8 cellular contexts compared by ENCODE assay signal in genomic region chr14:104752735-104753527, GRCh38. TPM values are rescaled to one million over a fixed set of nuclear protein-coding genes. Genes with fewer than 3 reads are reported as not detected.
DNase-seq lines count a peak whose midpoint lies in the region; ATAC-seq and TF ChIP-seq lines count a peak whose summit lies in the region.

SIVA1 (plus strand) TSS chr14:104753147; CDS start chr14:104753202, 55 bp downstream.

- intact Hi-C loops in activated T-helper 2 cell treated with anti-CD3 and anti-CD28 coated beads, Interferon-gamma antibody, Interleukin-2, Interleukin-4, amounts not matched to agents 10 μg/mL and 5 μg/mL and 100 μg/mL, durations not matched to agents 14 hours and 24 hours and 36 hours (cut with micrococcal nuclease) = loop anchor here (2.0 to 10.0 kb wide), 5 partner anchors 16 to 272 kb away; partner anchors contain the start of genes ADSS1, AKT1 and CDCA4
- intact Hi-C loops in naive thymus-derived CD4-positive, alpha-beta T cell (cut with micrococcal nuclease) = loop anchor here (1.0 to 5.0 kb wide), 22 partner anchors 15 to 1420 kb away; partner anchors contain the start of genes ADSS1 (in 2 of the 2), BRF1 (in 2 of the 2), TEDC1 (in 2 of the 2) and CDCA4 (in 1 of the 2)

- H3K9ac ChIP-seq in fibroblast of lung (ENCODE audit: insufficient read depth, low read length) = peak within 1 kb of the TSS; percentile 88

- POLR2A ChIA-PET in naive thymus-derived CD4-positive, alpha-beta T cell (lab: Charles Lee) = interaction anchor here (0.6 to 3.4 kb wide), 14 partner anchors 14 to 872 kb away, joined by 3 to 24 read pairs (median 4); partner anchors contain the start of genes ADSS1, AKT1, BRF1 and CDCA4

- CTCF ChIA-PET in naive thymus-derived CD4-positive, alpha-beta T cell (lab: Charles Lee) = interaction anchor here (1.1 to 1.7 kb wide), 6 partner anchors 14 to 74 kb away, joined by 3 to 9 read pairs (median 6); no protein-coding TSS in a partner anchor

- peak within 1 kb of the TSS; percentile 93 for H2AFZ ChIP-seq in fibroblast of lung (ENCODE audit: low read length)

- H3K27me3 Mint-ChIP-seq in activated T-helper 2 cell treated with anti-CD3 and anti-CD28 coated beads, Interferon-gamma antibody, Interleukin-2, Interleukin-4, amounts not matched to agents 10 μg/mL and 5 μg/mL and 100 μg/mL, durations not matched to agents 14 hours and 24 hours and 36 hours (ENCODE audit: low read depth) = no peaks in the 10 kb centered on the region
- H3K27me3 Mint-ChIP-seq in naive thymus-derived CD4-positive, alpha-beta T cell = no peaks in the 10 kb centered on the region
- no peaks in the 10 kb centered on the region for H3K27me3 Mint-ChIP-seq in stimulated activated naive B cell treated with anti-CD40 and anti-IgM and Interleukin-4, amounts not matched to agents 10 μg/mL and 1 μg/mL and 100 μg/mL, for 72 hours

- H3K36me3 Mint-ChIP-seq in activated T-helper 2 cell treated with anti-CD3 and anti-CD28 coated beads, Interferon-gamma antibody, Interleukin-2, Interleukin-4, amounts not matched to agents 10 μg/mL and 5 μg/mL and 100 μg/mL, durations not matched to agents 14 hours and 24 hours and 36 hours (ENCODE audit: low read depth) = peaks cover 22% of the 10 kb centered on the region
- peaks cover 0 to 17% (median 3%) of the 10 kb centered on the region in 5 donors for H3K36me3 Mint-ChIP-seq in naive thymus-derived CD4-positive, alpha-beta T cell
- peaks cover 14 to 25% of the 10 kb centered on the region in 2 donors for H3K36me3 Mint-ChIP-seq in stimulated activated naive B cell treated with anti-CD40 and anti-IgM and Interleukin-4, amounts not matched to agents 10 μg/mL and 1 μg/mL and 100 μg/mL, for 72 hours

- DNase-seq in EH (ENCODE audit: low read depth) (peak; percentile 99), H4 (ENCODE audit: low spot score) (peak; percentile 99), LoVo (ENCODE audit: low spot score) (peak; percentile 99), RWPE2 (ENCODE audit: low spot score) (peak; percentile 100), fibroblast of lung (ENCODE audit: low read depth in 2 of 2) (peak; percentile 99)
- peak; percentile 100 for DNase-seq in activated T-helper 2 cell treated with anti-CD3 and anti-CD28 coated beads, Interferon-gamma antibody, Interleukin-2, Interleukin-4, amounts not matched to agents 10 μg/mL and 5 μg/mL and 100 μg/mL, durations not matched to agents 14 hours and 24 hours and 36 hours (ENCODE audit: low spot score)
- DNase-seq in naive thymus-derived CD4-positive, alpha-beta T cell = peak; percentile 98 to 100 (median 99)
- DNase-seq in stimulated activated naive B cell treated with anti-CD40 and anti-IgM and Interleukin-4, amounts not matched to agents 10 μg/mL and 1 μg/mL and 100 μg/mL, for 72 hours = peak; percentile 99

- H3K36me3 ChIP-seq in RWPE2 (ENCODE audit: low read depth) (peaks cover 32% of the 10 kb centered on the region), fibroblast of lung (ENCODE audit: control insufficient read depth, insufficient read depth, low read length) (peaks cover 17% of the 10 kb centered on the region)
- H3K36me3 ChIP-seq in naive thymus-derived CD4-positive, alpha-beta T cell (ENCODE audit: control insufficient read depth in 2 of 3, insufficient read depth in 3 of 3, low read length in 3 of 3) = peaks cover 0 to 40% (median 13%) of the 10 kb centered on the region in 3 experiments

- peak within 1 kb of the TSS; percentile 55 for H3K27ac ChIP-seq in RWPE2 (ENCODE audit: poor library complexity, severe bottlenecking)
- H3K27ac ChIP-seq in fibroblast of lung (ENCODE audit: insufficient read depth, low read length) = peak within 1 kb of the TSS; percentile 88
- H3K27ac ChIP-seq in naive thymus-derived CD4-positive, alpha-beta T cell (ENCODE audit: low read depth, low read length) = peak within 1 kb of the TSS; percentile 95

- H3K79me2 ChIP-seq in fibroblast of lung (ENCODE audit: control insufficient read depth, insufficient read depth, low read length) = peaks cover 41% of the 10 kb centered on the region

- no peaks in the 10 kb centered on the region for H3K9me3 ChIP-seq in RWPE2 (ENCODE audit: severe bottlenecking)
- no peaks in the 10 kb centered on the region for H3K9me3 ChIP-seq in fibroblast of lung (ENCODE audit: control insufficient read depth, insufficient read depth, low read depth, low read length)
- no peaks in the 10 kb centered on the region for H3K9me3 ChIP-seq in naive thymus-derived CD4-positive, alpha-beta T cell (ENCODE audit: control insufficient read depth in 2 of 3, low read length in 3 of 3)

- no peaks in the 10 kb centered on the region for H3K9me3 Mint-ChIP-seq in activated T-helper 2 cell treated with anti-CD3 and anti-CD28 coated beads, Interferon-gamma antibody, Interleukin-2, Interleukin-4, amounts not matched to agents 10 μg/mL and 5 μg/mL and 100 μg/mL, durations not matched to agents 14 hours and 24 hours and 36 hours
- peaks cover 0 to 2% (median 0%) of the 10 kb centered on the region in 11 donors for H3K9me3 Mint-ChIP-seq in naive thymus-derived CD4-positive, alpha-beta T cell
- H3K9me3 Mint-ChIP-seq in stimulated activated naive B cell treated with anti-CD40 and anti-IgM and Interleukin-4, amounts not matched to agents 10 μg/mL and 1 μg/mL and 100 μg/mL, for 72 hours = no peaks in the 10 kb centered on the region

- no peaks in the 10 kb centered on the region for H4K20me1 ChIP-seq in fibroblast of lung (ENCODE audit: control insufficient read depth, extremely low read depth, insufficient read depth, low read length)

- peak; percentile 86 for ATAC-seq in RWPE2 (ENCODE audit: low read depth)
- ATAC-seq in naive thymus-derived CD4-positive, alpha-beta T cell = peak; percentile 94
- peak; percentile 92 to 93 for ATAC-seq in stimulated activated naive B cell treated with anti-CD40 and anti-IgM and Interleukin-4, amounts not matched to agents 10 μg/mL and 1 μg/mL and 100 μg/mL, for 72 hours (replicated peaks)

- H3K4me3 Mint-ChIP-seq in activated T-helper 2 cell treated with anti-CD3 and anti-CD28 coated beads, Interferon-gamma antibody, Interleukin-2, Interleukin-4, amounts not matched to agents 10 μg/mL and 5 μg/mL and 100 μg/mL, durations not matched to agents 14 hours and 24 hours and 36 hours (ENCODE audit: low read depth) = peak within 1 kb of the TSS; percentile 88
- peak within 1 kb of the TSS; percentile 88 to 97 (median 92) for H3K4me3 Mint-ChIP-seq in naive thymus-derived CD4-positive, alpha-beta T cell
- peak within 1 kb of the TSS; percentile 90 to 95 for H3K4me3 Mint-ChIP-seq in stimulated activated naive B cell treated with anti-CD40 and anti-IgM and Interleukin-4, amounts not matched to agents 10 μg/mL and 1 μg/mL and 100 μg/mL, for 72 hours

- TF ChIP-seq CTCF in RWPE2 (IDR thresholded peaks at IDR 0.05; ENCODE audit: poor library complexity, severe bottlenecking) (no peak), fibroblast of lung (conservative IDR thresholded peaks at IDR 0.05 in 1 of 2, IDR thresholded peaks at IDR 0.05 in 1 of 2; ENCODE audit: low read depth in 1 of 2, low read length in 2 of 2) (no peak)

- peak within 1 kb of the TSS; percentile 93 for H3K4me2 ChIP-seq in fibroblast of lung (ENCODE audit: extremely low read depth, insufficient read depth, low read length)

- peaks cover 24% of the 10 kb centered on the region for H3K4me1 ChIP-seq in RWPE2 (ENCODE audit: insufficient read depth, poor library complexity, severe bottlenecking)
- H3K4me1 ChIP-seq in fibroblast of lung (ENCODE audit: control insufficient read depth, extremely low read depth, insufficient read depth, low read length) = peaks cover 23% of the 10 kb centered on the region
- H3K4me1 ChIP-seq in naive thymus-derived CD4-positive, alpha-beta T cell (ENCODE audit: control insufficient read depth in 2 of 2, insufficient read depth in 2 of 2, low read length in 2 of 2) = peaks cover 14 to 29% of the 10 kb centered on the region in 2 donors

- H3K4me3 ChIP-seq in RWPE2 (ENCODE audit: severe bottlenecking) = peak within 1 kb of the TSS; percentile 81
- H3K4me3 ChIP-seq in fibroblast of lung (replicated peaks in 1 of 4; ENCODE audit: control extremely low read depth in 1 of 4, insufficient read depth in 1 of 4, low read depth in 3 of 4, low read length in 4 of 4) = peak within 1 kb of the TSS; percentile 67 to 88 (median 80)
- H3K4me3 ChIP-seq in naive thymus-derived CD4-positive, alpha-beta T cell (ENCODE audit: low read length) = peak within 1 kb of the TSS; percentile 95

- H3K27me3 ChIP-seq in RWPE2 (ENCODE audit: insufficient read depth, poor library complexity, severe bottlenecking) = no peaks in the 10 kb centered on the region
- H3K27me3 ChIP-seq in fibroblast of lung (ENCODE audit: control insufficient read depth, insufficient read depth, low read length) = no peaks in the 10 kb centered on the region
- no peaks in the 10 kb centered on the region for H3K27me3 ChIP-seq in naive thymus-derived CD4-positive, alpha-beta T cell (ENCODE audit: control insufficient read depth in 2 of 2, insufficient read depth in 2 of 2, low read length in 2 of 2)

- peak within 1 kb of the TSS; percentile 89 for H3K27ac Mint-ChIP-seq in activated T-helper 2 cell treated with anti-CD3 and anti-CD28 coated beads, Interferon-gamma antibody, Interleukin-2, Interleukin-4, amounts not matched to agents 10 μg/mL and 5 μg/mL and 100 μg/mL, durations not matched to agents 14 hours and 24 hours and 36 hours
- peak within 1 kb of the TSS; percentile 78 to 94 (median 92) for H3K27ac Mint-ChIP-seq in naive thymus-derived CD4-positive, alpha-beta T cell
- peak within 1 kb of the TSS; percentile 99 for H3K27ac Mint-ChIP-seq in stimulated activated naive B cell treated with anti-CD40 and anti-IgM and Interleukin-4, amounts not matched to agents 10 μg/mL and 1 μg/mL and 100 μg/mL, for 72 hours

- peaks cover 22% of the 10 kb centered on the region for H3K4me1 Mint-ChIP-seq in activated T-helper 2 cell treated with anti-CD3 and anti-CD28 coated beads, Interferon-gamma antibody, Interleukin-2, Interleukin-4, amounts not matched to agents 10 μg/mL and 5 μg/mL and 100 μg/mL, durations not matched to agents 14 hours and 24 hours and 36 hours (ENCODE audit: low read depth)
- H3K4me1 Mint-ChIP-seq in naive thymus-derived CD4-positive, alpha-beta T cell = peaks cover 19 to 45% (median 36%) of the 10 kb centered on the region in 7 donors
- peaks cover 28 to 53% of the 10 kb centered on the region in 2 donors for H3K4me1 Mint-ChIP-seq in stimulated activated naive B cell treated with anti-CD40 and anti-IgM and Interleukin-4, amounts not matched to agents 10 μg/mL and 1 μg/mL and 100 μg/mL, for 72 hours

RNA-seq across cellular contexts. Expression of gene SIVA1, which starts in this region (rescaled TPM):
- 286 and 381 TPM in 2 replicates for total RNA-seq in H4 (2014; rRNA removed; shearing (Covaris generic))
- 96.0 and 104 TPM in 2 replicates for total RNA-seq in activated T-helper 2 cell treated with anti-CD3 and anti-CD28 coated beads, Interferon-gamma antibody, Interleukin-2, Interleukin-4, amounts not matched to agents 10 μg/mL and 5 μg/mL and 100 μg/mL, durations not matched to agents 14 hours and 24 hours and 36 hours
- 60.6 and 65.1 TPM in 2 replicates for total RNA-seq in fibroblast of lung
- 26.1 and 37.4 TPM in 2 replicates for polyA plus RNA-seq in fibroblast of lung
- 56.6 and 101 TPM in 2 replicates for polyA plus RNA-seq in fibroblast of lung (2012)
- polyA minus RNA-seq in fibroblast of lung (ENCODE audit: low replicate concordance) = 10.0 and 10.9 TPM in 2 replicates
- 10 to 100 TPM; 61.4 to 97.7 (median 77.4) TPM for total RNA-seq in naive thymus-derived CD4-positive, alpha-beta T cell
- 100 to 1,000 TPM; 269 to 276 TPM for polyA plus RNA-seq in naive thymus-derived CD4-positive, alpha-beta T cell

Comparison
In these comparisons a context has a peak if more than half of its experiments do, and no peak if none do; other contexts are left out.
1. Peak in every context shown above with its lines: DNase-seq, ATAC-seq, H3K4me3 ChIP-seq and H3K27ac ChIP-seq.